Comparison of ENCODE assay signal across 9 cellular contexts in the genomic region with DNA sequence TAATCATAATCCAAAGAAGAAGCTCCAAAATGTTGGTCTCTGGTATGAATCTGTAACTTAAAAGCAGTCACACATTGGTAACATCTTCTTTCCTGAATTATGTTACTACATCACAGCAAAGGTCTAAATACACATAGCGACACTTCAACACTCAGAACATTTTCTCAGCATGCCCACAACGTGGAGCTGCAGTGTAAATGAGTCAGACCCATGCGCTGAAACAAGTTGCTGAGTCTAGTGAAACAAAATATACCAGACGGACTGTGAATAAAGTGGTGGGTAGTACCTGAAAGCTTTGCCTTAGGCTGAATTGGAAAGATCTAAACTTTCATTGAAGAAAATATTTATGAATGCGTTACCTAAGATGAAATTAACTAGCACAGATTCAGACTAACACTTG. TPM values are rescaled to one million over a fixed set of nuclear protein-coding genes. Genes with fewer than 3 reads are reported as not detected.
A peak's percentile ranks its signal among the peaks of the same experiment; 100 is the strongest.
DNase-seq lines count a peak whose midpoint lies in the region; ATAC-seq and TF ChIP-seq lines count a peak whose summit lies in the region.
"Had no signal": no experiment of that assay in that cellular context is flagged by ENCODE, and none has a peak within 500 bp of the region (broad histone marks: within the 10 kb centered on the region; RNA-seq: fewer than 3 reads in every experiment).

No MANE protein-coding gene starts in this region.

- DNase-seq in NCI-H1694 treated with DMSO at 0.1 percent for 48 hours (lab: John Stamatoyannopoulos, UW) (peak; percentile 1), NCI-H1694 (lab: John Stamatoyannopoulos, UW) (no peak), PC-3 (peak; percentile 68), fibroblast of mammary gland (ENCODE audit: low read depth) (peak; percentile 49), renal cortical epithelial cell (ENCODE audit: low read depth) (peak; percentile 70), GM10248 (ENCODE audit: extremely low spot score) (no peak)
- DNase-seq: GOT3 had no signal

- ATAC-seq in PC-3: peak; percentile 88
- ATAC-seq in HG02763 (IDR thresholded peaks at IDR 0.05; ENCODE audit: unreplicated experiment): no peak
- no peak for ATAC-seq in GM19455 (IDR thresholded peaks at IDR 0.05; ENCODE audit: unreplicated experiment)

- no peak overlapping the region for H3K4me2 ChIP-seq in PC-3 (ENCODE audit: low read length)

- H3K36me3 ChIP-seq in PC-3 (ENCODE audit: low read depth, low read length): no peaks in the 10 kb centered on the region

- H3K4me3 ChIP-seq in PC-3 (ENCODE audit: low read length) (no peak overlapping the region), fibroblast of mammary gland (ENCODE audit: control insufficient read depth, low read depth, low read length) (no peak overlapping the region)

- CTCF ChIA-PET in PC-3 (lab: Charles Lee): interaction anchor here (0.5 to 1.1 kb wide), 3 partner anchors 13 to 236 kb away, joined by 3 to 4 read pairs (median 4); no protein-coding TSS in a partner anchor
- CTCF ChIA-PET in GM10248 (lab: Yijun Ruan, JAX): no interaction called here

- H3K9me3 ChIP-seq in PC-3 (ENCODE audit: low read length): no peaks in the 10 kb centered on the region

- H3K27me3 ChIP-seq in PC-3 (ENCODE audit: low read length): peaks cover 40% of the 10 kb centered on the region

- H2AFZ ChIP-seq in PC-3 (ENCODE audit: low read length): no peak overlapping the region

- no peaks in the 10 kb centered on the region for H4K20me1 ChIP-seq in PC-3 (ENCODE audit: low read length)

- H3F3A ChIP-seq in PC-3 (ENCODE audit: low read length, unreplicated experiment): no peaks in the 10 kb centered on the region

- intact Hi-C loops in PC-3 (cut with micrococcal nuclease): no loop called here

- H3K9ac ChIP-seq in PC-3 (ENCODE audit: low read length): no peak overlapping the region

- H3K4me1 ChIP-seq in PC-3 (ENCODE audit: insufficient read depth, low read length): peaks cover 12% of the 10 kb centered on the region

- H3K27ac ChIP-seq in PC-3 (ENCODE audit: low read length): no peak overlapping the region

- POLR2A ChIA-PET in PC-3 (lab: Charles Lee; ENCODE audit: unreplicated experiment): no interaction called here
- POLR2A ChIA-PET in GM10248 (lab: Yijun Ruan, JAX): no interaction called here

- no peaks in the 10 kb centered on the region for H3K9me2 ChIP-seq in PC-3 (replicated peaks; ENCODE audit: low read length)

- no TSS peak for BruUV-seq in PC-3 (replicated peaks; lab: Mats Ljungman, UMichigan)

- no peaks in the 10 kb centered on the region for H3K79me2 ChIP-seq in PC-3 (ENCODE audit: low read length)

- TF ChIP-seq CTCF in PC-3 (conservative IDR thresholded peaks at IDR 0.05; ENCODE audit: low read depth, low read length) (peak; percentile 51; the same call in 1 of the 2 replicates), fibroblast of mammary gland (conservative IDR thresholded peaks at IDR 0.05; ENCODE audit: control insufficient read depth, insufficient read depth, low read depth, low read length) (peak; percentile 13), GM10248 (IDR thresholded peaks at IDR 0.05; ENCODE audit: control extremely low read depth, extremely low read depth, low read depth, missing control alignments) (no peak)

RNA-seq across cellular contexts. Expression of a gene that starts 33.2 kb away (rescaled TPM):
- total RNA-seq in PC-3 (2014; rRNA removed) (50.0 and 51.0 TPM in 2 replicates), renal cortical epithelial cell (8.3 and 61.7 TPM in 2 replicates)

Comparison
In these comparisons a context has a peak if more than half of its experiments do, and no peak if none do; other contexts are left out.
1. DNase-seq: peak in NCI-H1694 treated with DMSO at 0.1 percent for 48 hours (single experiment), PC-3 (single experiment), fibroblast of mammary gland (single experiment) and renal cortical epithelial cell (single experiment); none in NCI-H1694 (single experiment) and GM10248 (single experiment).